ENCODE assay signal across 8 cellular contexts in genomic region chrX:154412468-154412867, GRCh38. TPM values are rescaled to one million over a fixed set of nuclear protein-coding genes. Genes with fewer than 3 reads are reported as not detected.
DNase-seq lines count a peak whose midpoint lies in the region; ATAC-seq and TF ChIP-seq lines count a peak whose summit lies in the region.

No MANE protein-coding gene starts in this region.

- TF ChIP-seq CTCF in stomach (IDR thresholded peaks at IDR 0.05) (no peak), lower leg skin (IDR thresholded peaks at IDR 0.05) (no peak)

- no peaks in the 10 kb centered on the region for H3K9me3 Mint-ChIP-seq in activated naive CD4-positive, alpha-beta T cell treated with anti-CD3 and anti-CD28 coated beads, Interleukin-2, amount 10 ng/mL, durations not matched to agents 7 days and 5 days

- no peak for TF ChIP-seq POLR2A in stomach (IDR thresholded peaks at IDR 0.05)
- TF ChIP-seq POLR2A in lower leg skin (IDR thresholded peaks at IDR 0.05) = no peak

- peaks cover 3% of the 10 kb centered on the region for H3K9me3 ChIP-seq in iPS-18a (ENCODE audit: control insufficient read depth, low read depth, low read length)
- H3K9me3 ChIP-seq in stomach = no peaks in the 10 kb centered on the region

- peak overlapping the region; percentile 93 for H3K4me3 Mint-ChIP-seq in activated naive CD4-positive, alpha-beta T cell treated with anti-CD3 and anti-CD28 coated beads, Interleukin-2, amount 10 ng/mL, durations not matched to agents 7 days and 5 days

- ATAC-seq in HG03520 (IDR thresholded peaks at IDR 0.05; ENCODE audit: unreplicated experiment) = no peak
- no peak for ATAC-seq in HG03045 (IDR thresholded peaks at IDR 0.05; ENCODE audit: unreplicated experiment)

- H3K27me3 Mint-ChIP-seq in activated naive CD4-positive, alpha-beta T cell treated with anti-CD3 and anti-CD28 coated beads, Interleukin-2, amount 10 ng/mL, durations not matched to agents 7 days and 5 days = no peaks in the 10 kb centered on the region

- CTCF ChIA-PET in activated naive CD4-positive, alpha-beta T cell treated with anti-CD3 and anti-CD28 coated beads, Interleukin-2, amount 10 ng/mL, durations not matched to agents 7 days and 5 days (lab: Charles Lee) = interaction anchor here (1.2 kb wide), 1 partner anchor 13 kb away, joined by 8 read pairs; no protein-coding TSS in a partner anchor

- 12 to 47% (median 20%) methylated on average over 1 to 4 of the region's 4 CpGs for WGBS in stomach, 5 donors
- WGBS in lower leg skin, 2 donors = 0 to 52% methylated on average over 3 to 4 of the region's 4 CpGs

- H3K36me3 ChIP-seq in iPS-18a (ENCODE audit: control insufficient read depth, low read depth, low read length) (no peaks in the 10 kb centered on the region), stomach (peaks cover 0 to 5% (median 4%) of the 10 kb centered on the region in 4 donors)

- H3K27ac Mint-ChIP-seq in activated naive CD4-positive, alpha-beta T cell treated with anti-CD3 and anti-CD28 coated beads, Interleukin-2, amount 10 ng/mL, durations not matched to agents 7 days and 5 days = peak overlapping the region; percentile 92

- H3K27ac ChIP-seq in iPS-18a (ENCODE audit: low read length) (no peak overlapping the region), stomach (peak overlapping the region; percentile 91 to 98 (median 93))

- TF ChIP-seq EP300 in stomach (IDR thresholded peaks at IDR 0.05) = no peak

- H3K4me1 ChIP-seq in iPS-18a (ENCODE audit: control insufficient read depth, low read depth, low read length) (no peaks in the 10 kb centered on the region), stomach (peaks cover 0 to 36% (median 12%) of the 10 kb centered on the region in 4 donors)

- H3K36me3 Mint-ChIP-seq in activated naive CD4-positive, alpha-beta T cell treated with anti-CD3 and anti-CD28 coated beads, Interleukin-2, amount 10 ng/mL, durations not matched to agents 7 days and 5 days = peaks cover 24% of the 10 kb centered on the region

- no peaks in the 10 kb centered on the region for H3K27me3 ChIP-seq in iPS-18a (ENCODE audit: control insufficient read depth, insufficient read depth, low read length)
- H3K27me3 ChIP-seq in stomach = peaks cover 0 to 9% (median 0%) of the 10 kb centered on the region in 3 donors

- intact Hi-C loops in stomach (cut with DNase I; ENCODE audit: low total_unique reads) = no loop called here
- intact Hi-C loops in lower leg skin (cut with DNase I; ENCODE audit: low total_unique reads) = no loop called here

- H3K9ac ChIP-seq in iPS-18a (ENCODE audit: low read length) = no peak overlapping the region

- peak; percentile 69 for DNase-seq in activated effector memory CD4-positive, alpha-beta T cell treated with anti-CD3 and anti-CD28 coated beads, Interleukin-2, amount 50 U/mL, for 16 hours
- no peak for DNase-seq in activated effector memory CD4-positive, alpha-beta T cell treated with Interleukin-2 at 50 U/mL for 16 hours
- peak; percentile 64 for DNase-seq in activated naive CD4-positive, alpha-beta T cell treated with anti-CD3 and anti-CD28 coated beads, Interleukin-2, amount 10 ng/mL, durations not matched to agents 7 days and 5 days
- DNase-seq in stomach = no peak
- no peak for DNase-seq in lower leg skin (ENCODE audit: low spot score in 2 of 2)

- peaks cover 26% of the 10 kb centered on the region for H3K4me1 Mint-ChIP-seq in activated naive CD4-positive, alpha-beta T cell treated with anti-CD3 and anti-CD28 coated beads, Interleukin-2, amount 10 ng/mL, durations not matched to agents 7 days and 5 days

- H3K4me3 ChIP-seq in iPS-18a (ENCODE audit: low read length) (peak overlapping the region; percentile 63), stomach (peak overlapping the region; percentile 62 to 77 (median 74)), lower leg skin (ENCODE audit: low read depth, poor library complexity, severe bottlenecking) (no peak overlapping the region)

RNA-seq across cellular contexts. Expression of gene TAFAZZIN, which starts 1.1 kb away (rescaled TPM):
- 100 to 1,000 TPM in 2 of 5 donors, 10 to 100 TPM in 3; 12.7 to 202 (median 84.6) TPM for total RNA-seq in stomach
- polyA plus RNA-seq in stomach = 10 to 100 TPM; 19.4 to 59.9 (median 21.8) TPM
- 10 to 100 TPM; 34.1 to 89.6 (median 49.0) TPM for total RNA-seq in lower leg skin

RNA-seq across cellular contexts. Expression of gene DNASE1L1, which starts 3.4 kb away (rescaled TPM):
- 10 to 100 TPM; 12.5 to 48.7 (median 26.3) TPM for total RNA-seq in stomach
- 10 to 100 TPM; 15.9 to 18.2 (median 16.0) TPM for polyA plus RNA-seq in stomach
- total RNA-seq in lower leg skin = 10 to 100 TPM; 10.5 to 28.5 (median 16.9) TPM

RNA-seq across cellular contexts. Expression of gene RPL10, which starts 14.3 kb away (rescaled TPM):
- total RNA-seq in stomach = 1,000 to 10,000 TPM in 4 of 5 donors, 100 to 1,000 TPM in 1; 783 to 3,421 (median 2,020) TPM
- 1,000 to 10,000 TPM; 5,802 to 8,616 (median 6,179) TPM for polyA plus RNA-seq in stomach
- total RNA-seq in lower leg skin = 1,000 to 10,000 TPM; 3,266 to 8,500 (median 5,564) TPM

RNA-seq across cellular contexts. Expression of gene ATP6AP1, which starts 16.0 kb away (rescaled TPM):
- 10 to 100 TPM; 13.4 to 69.3 (median 26.6) TPM for total RNA-seq in stomach
- polyA plus RNA-seq in stomach = 10 to 100 TPM; 16.8 to 49.6 (median 34.9) TPM
- 10 to 100 TPM; 71.0 to 93.5 (median 78.4) TPM for total RNA-seq in lower leg skin

RNA-seq across cellular contexts. Expression of gene GDI1, which starts 24.5 kb away (rescaled TPM):
- 100 to 1,000 TPM in 2 of 5 donors, 10 to 100 TPM in 3; 46.4 to 178 (median 93.3) TPM for total RNA-seq in stomach
- polyA plus RNA-seq in stomach = 10 to 100 TPM; 45.7 to 61.8 (median 59.1) TPM
- 10 to 100 TPM; 50.5 to 83.5 (median 61.5) TPM for total RNA-seq in lower leg skin

Comparison
In these comparisons a context has a peak if more than half of its experiments do, and no peak if none do; other contexts are left out.
1. DNase-seq: peak in activated effector memory CD4-positive, alpha-beta T cell treated with anti-CD3 and anti-CD28 coated beads, Interleukin-2, amount 50 U/mL, for 16 hours (single experiment) and activated naive CD4-positive, alpha-beta T cell treated with anti-CD3 and anti-CD28 coated beads, Interleukin-2, amount 10 ng/mL, durations not matched to agents 7 days and 5 days (single experiment); none in activated effector memory CD4-positive, alpha-beta T cell treated with Interleukin-2 at 50 U/mL for 16 hours (single experiment), stomach (single experiment) and lower leg skin (0 of 2).